17 cellular contexts compared by ENCODE assay signal in the genomic region with DNA sequence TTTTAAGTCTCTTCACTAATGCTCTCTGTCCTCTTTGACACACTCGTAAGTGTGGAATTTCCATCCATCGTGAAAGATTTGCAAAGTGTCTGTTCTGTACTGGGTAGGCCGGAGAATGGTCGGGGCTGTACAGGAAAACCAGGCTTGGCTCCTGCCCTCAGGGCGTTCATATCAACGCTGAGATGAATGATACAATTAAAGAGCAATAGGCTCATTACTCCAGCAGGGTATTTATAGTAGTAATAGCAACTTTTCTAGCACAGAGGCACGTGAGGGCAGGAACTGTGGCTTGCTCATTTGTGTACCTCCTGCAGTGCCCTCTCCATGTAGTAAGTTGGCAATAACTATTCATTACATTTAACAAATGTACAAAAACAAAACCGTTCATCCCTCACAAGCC. TPM values are rescaled to one million over a fixed set of nuclear protein-coding genes. Genes with fewer than 3 reads are reported as not detected.
DNase-seq lines count a peak whose midpoint lies in the region; ATAC-seq and TF ChIP-seq lines count a peak whose summit lies in the region.
"Had no signal": no experiment of that assay in that cellular context is flagged by ENCODE, and none has a peak within 500 bp of the region (broad histone marks: within the 10 kb centered on the region; RNA-seq: fewer than 3 reads in every experiment).

No MANE protein-coding gene starts in this region.

- TF ChIP-seq CTCF in right lobe of liver (IDR thresholded peaks at IDR 0.05): no peak
- no peak for TF ChIP-seq CTCF in heart right ventricle (IDR thresholded peaks at IDR 0.05)
- no peak for TF ChIP-seq CTCF in lower leg skin (IDR thresholded peaks at IDR 0.05)

- intact Hi-C loops in right lobe of liver (cut with DNase I) (no loop called here), heart right ventricle (cut with DNase I) (loop anchor here in 1 of 10 donors (10.0 kb wide), 1 partner anchor 165 kb away; no protein-coding TSS in a partner anchor), lower leg skin (cut with DNase I; ENCODE audit: low total_unique reads) (no loop called here), left ventricle myocardium superior (cut with micrococcal nuclease) (no loop called here)

- CTCF ChIA-PET in CD8-positive, alpha-beta memory T cell (lab: Charles Lee): no interaction called here

- H3K27me3 ChIP-seq in BLaER1: no peaks in the 10 kb centered on the region
- no peaks in the 10 kb centered on the region for H3K27me3 ChIP-seq in CD8-positive, alpha-beta memory T cell (ENCODE audit: insufficient read depth, low read length, poor library complexity, severe bottlenecking)
- H3K27me3 ChIP-seq in right lobe of liver: no peaks in the 10 kb centered on the region
- no peaks in the 10 kb centered on the region for H3K27me3 ChIP-seq in heart right ventricle
- H3K27me3 ChIP-seq: pancreas, thyroid gland had no signal

- POLR2A ChIA-PET in CD8-positive, alpha-beta memory T cell (lab: Charles Lee): interaction anchor here (1.1 kb wide), 1 partner anchor 357 kb away, joined by 3 read pairs; no protein-coding TSS in a partner anchor

- peak overlapping the region; percentile 91 to 98 (median 96) for H3K27ac Mint-ChIP-seq in CD8-positive, alpha-beta memory T cell
- H3K27ac Mint-ChIP-seq in T-helper 2 cell treated with Interferon-gamma antibody and Interleukin-4, amounts not matched to agents 5 μg/mL and 100 μg/mL, for 36 hours: peak overlapping the region; percentile 93
- H3K27ac Mint-ChIP-seq in effector memory CD8-positive, alpha-beta T cell: peak overlapping the region; percentile 89 to 92

- no peak overlapping the region for H3K4me3 ChIP-seq in BLaER1
- peak overlapping the region; percentile 40 for H3K4me3 ChIP-seq in CD8-positive, alpha-beta memory T cell (ENCODE audit: low read length)
- no peak overlapping the region for H3K4me3 ChIP-seq in right lobe of liver
- no peak overlapping the region for H3K4me3 ChIP-seq in heart right ventricle
- H3K4me3 ChIP-seq in lower leg skin (ENCODE audit: low read depth, poor library complexity, severe bottlenecking): no peak overlapping the region
- H3K4me3 ChIP-seq: mucosa of descending colon, pancreas, thyroid gland had no signal

- peaks cover 11% of the 10 kb centered on the region for H3K9me3 ChIP-seq in BLaER1
- H3K9me3 ChIP-seq in CD8-positive, alpha-beta memory T cell (ENCODE audit: low read length): no peaks in the 10 kb centered on the region
- no peaks in the 10 kb centered on the region for H3K9me3 ChIP-seq in right lobe of liver
- H3K9me3 ChIP-seq in heart right ventricle: no peaks in the 10 kb centered on the region
- H3K9me3 ChIP-seq: mucosa of descending colon, pancreas, thyroid gland had no signal

- H3K4me2 ChIP-seq in BLaER1: peak overlapping the region; percentile 51; the same call in 1 of the 2 replicates

- H3K27ac ChIP-seq in BLaER1: no peak overlapping the region
- H3K27ac ChIP-seq in CD8-positive, alpha-beta memory T cell (ENCODE audit: low read depth, low read length): peak overlapping the region; percentile 82
- no peak overlapping the region for H3K27ac ChIP-seq in right lobe of liver
- peak overlapping the region in 2 of 10 donors; percentile 28 to 72 for H3K27ac ChIP-seq in heart right ventricle
- H3K27ac ChIP-seq: C4-2B, pancreas, thyroid gland had no signal

- peaks cover 84 to 88% (median 87%) of the 10 kb centered on the region in 3 donors for H3K4me1 Mint-ChIP-seq in CD8-positive, alpha-beta memory T cell
- peaks cover 62% of the 10 kb centered on the region for H3K4me1 Mint-ChIP-seq in T-helper 2 cell treated with Interferon-gamma antibody and Interleukin-4, amounts not matched to agents 5 μg/mL and 100 μg/mL, for 36 hours (ENCODE audit: low read depth)
- peaks cover 48 to 58% of the 10 kb centered on the region in 2 donors for H3K4me1 Mint-ChIP-seq in effector memory CD8-positive, alpha-beta T cell (ENCODE audit: low read depth in 2 of 2)

- no peaks in the 10 kb centered on the region for H3K27me3 Mint-ChIP-seq in CD8-positive, alpha-beta memory T cell
- no peaks in the 10 kb centered on the region for H3K27me3 Mint-ChIP-seq in T-helper 2 cell treated with Interferon-gamma antibody and Interleukin-4, amounts not matched to agents 5 μg/mL and 100 μg/mL, for 36 hours (ENCODE audit: low read depth)
- H3K27me3 Mint-ChIP-seq in effector memory CD8-positive, alpha-beta T cell: no peaks in the 10 kb centered on the region

- no peaks in the 10 kb centered on the region for H3K9me3 Mint-ChIP-seq in CD8-positive, alpha-beta memory T cell
- peaks cover 10% of the 10 kb centered on the region for H3K9me3 Mint-ChIP-seq in T-helper 2 cell treated with Interferon-gamma antibody and Interleukin-4, amounts not matched to agents 5 μg/mL and 100 μg/mL, for 36 hours
- peaks cover 0 to 2% of the 10 kb centered on the region in 2 donors for H3K9me3 Mint-ChIP-seq in effector memory CD8-positive, alpha-beta T cell

- ATAC-seq in effector memory CD8-positive, alpha-beta T cell (replicated peaks): peak; percentile 22
- ATAC-seq in right lobe of liver (no peak), heart right ventricle (no peak), left ventricle myocardium superior (no peak)
- ATAC-seq: pancreas, PC-3 had no signal

- WGBS in right lobe of liver (ENCODE audit: insufficient coverage, low coverage, low lambda C conversion rate, missing lambda C conversion rate): 63% methylated on average over 8 of the region's 8 CpGs
- WGBS in heart right ventricle, 2 donors: 84 to 86% methylated on average over 8 of the region's 8 CpGs
- WGBS in lower leg skin, 2 donors: 57 to 58% methylated on average over 8 of the region's 8 CpGs

- H3K36me3 ChIP-seq in BLaER1: no peaks in the 10 kb centered on the region
- no peaks in the 10 kb centered on the region for H3K36me3 ChIP-seq in CD8-positive, alpha-beta memory T cell (ENCODE audit: insufficient read depth, low read length)
- H3K36me3 ChIP-seq in right lobe of liver: no peaks in the 10 kb centered on the region
- no peaks in the 10 kb centered on the region for H3K36me3 ChIP-seq in heart right ventricle
- H3K36me3 ChIP-seq: pancreas, thyroid gland had no signal

- no peaks in the 10 kb centered on the region for H4K20me1 ChIP-seq in BLaER1

- H3K9ac ChIP-seq in BLaER1: no peak overlapping the region

- peaks cover 0 to 4% (median 0%) of the 10 kb centered on the region in 3 donors for H3K36me3 Mint-ChIP-seq in CD8-positive, alpha-beta memory T cell
- H3K36me3 Mint-ChIP-seq in T-helper 2 cell treated with Interferon-gamma antibody and Interleukin-4, amounts not matched to agents 5 μg/mL and 100 μg/mL, for 36 hours (ENCODE audit: low read depth): peaks cover 8% of the 10 kb centered on the region
- peaks cover 24% of the 10 kb centered on the region for H3K36me3 Mint-ChIP-seq in effector memory CD8-positive, alpha-beta T cell (ENCODE audit: insufficient read depth)

- H3K4me1 ChIP-seq in BLaER1: peaks cover 49% of the 10 kb centered on the region
- peaks cover 66% of the 10 kb centered on the region for H3K4me1 ChIP-seq in CD8-positive, alpha-beta memory T cell (ENCODE audit: insufficient read depth, low read length)
- no peaks in the 10 kb centered on the region for H3K4me1 ChIP-seq in right lobe of liver
- peaks cover 0 to 34% (median 19%) of the 10 kb centered on the region in 9 donors for H3K4me1 ChIP-seq in heart right ventricle

- peak overlapping the region; percentile 61 to 82 (median 80) for H3K4me3 Mint-ChIP-seq in CD8-positive, alpha-beta memory T cell
- H3K4me3 Mint-ChIP-seq in T-helper 2 cell treated with Interferon-gamma antibody and Interleukin-4, amounts not matched to agents 5 μg/mL and 100 μg/mL, for 36 hours: peak overlapping the region; percentile 74
- peak overlapping the region; percentile 53 to 56 for H3K4me3 Mint-ChIP-seq in effector memory CD8-positive, alpha-beta T cell

- DNase-seq in CD8-positive, alpha-beta memory T cell: no peak
- no peak for DNase-seq in T-helper 2 cell treated with Interferon-gamma antibody and Interleukin-4, amounts not matched to agents 5 μg/mL and 100 μg/mL, for 36 hours (ENCODE audit: low spot score)
- DNase-seq in effector memory CD8-positive, alpha-beta T cell: no peak
- DNase-seq in right lobe of liver: no peak
- DNase-seq in heart right ventricle: no peak
- DNase-seq in lower leg skin (ENCODE audit: low spot score in 2 of 2): no peak
- no peak for DNase-seq in left ventricle myocardium superior
- DNase-seq: activated gamma-delta T cell treated with Interleukin-2 at 50 U/mL for 16 hours, Karpas-422, mucosa of descending colon, NCI-H1436, pancreas, PC-3, SW 1271, thyroid gland had no signal

- no peak for TF ChIP-seq POLR2A in right lobe of liver (IDR thresholded peaks at IDR 0.05)
- no peak for TF ChIP-seq POLR2A in lower leg skin (IDR thresholded peaks at IDR 0.05)

RNA-seq across cellular contexts. Expression of a gene that starts 5.3 kb away (rescaled TPM):
- total RNA-seq in CD8-positive, alpha-beta memory T cell: 10 to 100 TPM; 72.4 to 76.1 TPM
- 77.9 TPM for polyA plus RNA-seq in CD8-positive, alpha-beta memory T cell
- total RNA-seq in right lobe of liver: 10 to 100 TPM in 1 of 6 experiments, 1 to 10 TPM in 5; 4.8 to 11.7 (median 7.1) TPM
- 10 to 100 TPM; 21.1 to 45.1 (median 29.9) TPM for total RNA-seq in heart right ventricle
- 10 to 100 TPM; 18.5 to 20.8 TPM for polyA plus RNA-seq in heart right ventricle
- total RNA-seq in lower leg skin: 10 to 100 TPM; 56.1 to 69.6 (median 58.7) TPM
- 39.9 TPM for total RNA-seq in left ventricle myocardium superior
